In the genomic region with DNA sequence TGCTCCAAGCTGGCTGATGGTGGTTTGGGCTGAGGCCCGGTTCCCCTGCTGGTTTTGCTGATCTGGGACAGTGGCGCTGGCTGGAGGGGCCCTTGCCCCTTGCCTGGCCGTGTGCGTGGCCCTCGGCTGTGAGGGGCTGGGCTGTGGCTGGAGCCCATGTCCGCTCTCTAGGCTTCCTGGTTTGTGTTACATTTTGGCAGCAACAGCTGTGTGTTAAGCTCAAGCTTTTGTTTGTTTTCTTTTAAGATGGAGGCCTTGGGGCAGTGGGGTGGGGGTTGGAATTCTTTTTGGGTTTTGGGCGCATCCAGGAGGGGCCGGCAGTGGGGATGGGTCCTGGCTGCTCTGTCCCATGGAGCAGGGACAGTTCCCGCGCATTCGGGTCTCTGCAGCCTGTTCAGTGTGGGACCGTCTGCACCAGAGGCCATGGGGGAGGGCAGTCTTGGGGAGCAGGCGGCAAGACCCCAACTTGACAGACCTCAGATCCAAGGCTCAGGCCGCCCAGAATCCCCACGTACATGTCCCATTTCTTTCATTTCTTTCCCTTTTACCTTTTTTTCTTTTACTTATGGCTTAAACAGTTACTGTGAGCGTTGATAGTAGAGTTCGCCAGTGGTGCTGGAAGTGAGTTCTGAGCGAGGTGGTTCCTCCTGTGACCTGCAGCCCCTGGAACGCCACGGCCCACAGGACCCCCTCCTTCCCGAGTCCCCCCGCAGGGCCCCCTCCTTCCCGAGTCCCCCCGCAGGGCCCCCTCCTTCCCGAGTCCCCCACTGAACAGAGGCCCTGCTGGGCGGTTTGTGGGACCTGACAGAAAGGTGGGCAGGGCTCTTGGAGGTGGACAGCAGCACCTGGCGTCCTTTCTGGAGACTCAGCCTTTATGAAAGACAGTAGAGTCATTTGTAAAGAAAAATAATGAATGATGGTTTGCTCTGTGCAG, we compare ENCODE assay signal across 16 cellular contexts.
DNase-seq lines count a peak whose midpoint lies in the region; FAIRE-seq and TF ChIP-seq lines count a peak whose summit lies in the region.
"Had no signal": no experiment of that assay in that cellular context is flagged by ENCODE, and none has a peak within 500 bp of the region (broad histone marks: within the 10 kb centered on the region; RNA-seq: fewer than 3 reads in every experiment).

No MANE protein-coding gene starts in this region.

- no peak for TF ChIP-seq POLR2A in sigmoid colon (IDR thresholded peaks at IDR 0.05)

- CTCF ChIA-PET in GM10248 (lab: Yijun Ruan, JAX), result no interaction called here

- H3K27ac ChIP-seq in SJCRH30 (no peak overlapping the region), kidney (ENCODE audit: low read depth in 2 of 2, low read length in 2 of 2) (no peak overlapping the region), sigmoid colon (peak overlapping the region in 3 of 4 donors; percentile 31 to 37 (median 35))
- H3K27ac ChIP-seq: lower lobe of right lung, right atrium auricular region had no signal

- WGBS in sigmoid colon, 2 donors, result 86 to 88% methylated on average over 27 of the region's 27 CpGs

- H3K27me3 ChIP-seq in SJCRH30 (no peaks in the 10 kb centered on the region), sigmoid colon (no peaks in the 10 kb centered on the region)
- H3K27me3 ChIP-seq: right atrium auricular region had no signal

- TF ChIP-seq CTCF in kidney (IDR thresholded peaks at IDR 0.05; ENCODE audit: borderline replicate concordance, extremely low read depth, insufficient read depth) (no peak), sigmoid colon (IDR thresholded peaks at IDR 0.05) (no peak), GM10248 (IDR thresholded peaks at IDR 0.05; ENCODE audit: control extremely low read depth, extremely low read depth, low read depth, missing control alignments) (no peak)

- no peak overlapping the region for H3K9ac ChIP-seq in kidney (ENCODE audit: low read length in 2 of 2)

- DNase-seq in activated effector memory CD4-positive, alpha-beta T cell treated with anti-CD3 and anti-CD28 coated beads, Interleukin-2, amount 50 U/mL, for 16 hours, result peak; percentile 59
- no peak for DNase-seq in activated effector memory CD4-positive, alpha-beta T cell treated with Interleukin-2 at 50 U/mL for 16 hours
- peak; percentile 38 to 67 for DNase-seq in SJCRH30
- DNase-seq in kidney, result peak; percentile 58
- DNase-seq in sigmoid colon, result no peak
- DNase-seq in kidney glomerular epithelial cell (lab: John Stamatoyannopoulos, UW), result no peak
- no peak for DNase-seq in NCI-H748 treated with DMSO at 0.1 percent for 48 hours (lab: John Stamatoyannopoulos, UW)
- no peak for DNase-seq in GM10248 (ENCODE audit: extremely low spot score)
- DNase-seq: effector CD8-positive, alpha-beta T cell; KG1; lower lobe of right lung; naive thymus-derived CD8-positive, alpha-beta T cell; NCI-H1092; NCI-H2171 treated with DMSO at 0.1 percent for 48 hours; SHP77 treated with DMSO at 0.1 percent for 48 hours had no signal

- no peak for FAIRE-seq in kidney (lab: Jason Lieb, UNC)

- H3K9me3 ChIP-seq in SJCRH30 (replicated peaks), result no peaks in the 10 kb centered on the region
- no peaks in the 10 kb centered on the region for H3K9me3 ChIP-seq in kidney (ENCODE audit: control insufficient read depth in 1 of 2, low read length in 2 of 2)
- H3K9me3 ChIP-seq in sigmoid colon, result no peaks in the 10 kb centered on the region
- H3K9me3 ChIP-seq: lower lobe of right lung, right atrium auricular region had no signal

- no peak for TF ChIP-seq EP300 in sigmoid colon (IDR thresholded peaks at IDR 0.05)

- POLR2A ChIA-PET in GM10248 (lab: Yijun Ruan, JAX), result no interaction called here

- intact Hi-C loops in kidney (cut with DNase I), result no loop called here
- intact Hi-C loops in sigmoid colon (cut with DNase I), result no loop called here

- no peak overlapping the region for H3K4me3 ChIP-seq in SJCRH30
- H3K4me3 ChIP-seq in kidney (ENCODE audit: low read length in 2 of 2), result no peak overlapping the region
- no peak overlapping the region for H3K4me3 ChIP-seq in sigmoid colon
- H3K4me3 ChIP-seq: lower lobe of right lung, right atrium auricular region had no signal

- H3K4me1 ChIP-seq in SJCRH30 (peaks cover 10% of the 10 kb centered on the region), kidney (ENCODE audit: control insufficient read depth in 1 of 2, insufficient read depth in 1 of 2, low read depth in 1 of 2, low read length in 2 of 2) (no peaks in the 10 kb centered on the region), sigmoid colon (peaks cover 0 to 55% (median 42%) of the 10 kb centered on the region in 4 donors)
- H3K4me1 ChIP-seq: lower lobe of right lung had no signal

- H3K36me3 ChIP-seq in SJCRH30 (no peaks in the 10 kb centered on the region), kidney (ENCODE audit: control insufficient read depth in 1 of 2, insufficient read depth in 2 of 2, low read length in 2 of 2) (no peaks in the 10 kb centered on the region), sigmoid colon (peaks cover 0 to 4% (median 0%) of the 10 kb centered on the region in 4 donors)

Comparison
In these comparisons a context has a peak if more than half of its experiments do, and no peak if none do; other contexts are left out.
1. DNase-seq: peak in activated effector memory CD4-positive, alpha-beta T cell treated with anti-CD3 and anti-CD28 coated beads, Interleukin-2, amount 50 U/mL, for 16 hours (single experiment), SJCRH30 (2 of 2) and kidney (single experiment); none in activated effector memory CD4-positive, alpha-beta T cell treated with Interleukin-2 at 50 U/mL for 16 hours (single experiment), sigmoid colon (single experiment), kidney glomerular epithelial cell (single experiment), NCI-H748 treated with DMSO at 0.1 percent for 48 hours (single experiment) and GM10248 (single experiment).
2. H3K27ac ChIP-seq: peak in sigmoid colon (3 of 4); none in SJCRH30 (single experiment) and kidney (0 of 2).